2 cellular contexts compared by ENCODE assay signal in the genomic region with DNA sequence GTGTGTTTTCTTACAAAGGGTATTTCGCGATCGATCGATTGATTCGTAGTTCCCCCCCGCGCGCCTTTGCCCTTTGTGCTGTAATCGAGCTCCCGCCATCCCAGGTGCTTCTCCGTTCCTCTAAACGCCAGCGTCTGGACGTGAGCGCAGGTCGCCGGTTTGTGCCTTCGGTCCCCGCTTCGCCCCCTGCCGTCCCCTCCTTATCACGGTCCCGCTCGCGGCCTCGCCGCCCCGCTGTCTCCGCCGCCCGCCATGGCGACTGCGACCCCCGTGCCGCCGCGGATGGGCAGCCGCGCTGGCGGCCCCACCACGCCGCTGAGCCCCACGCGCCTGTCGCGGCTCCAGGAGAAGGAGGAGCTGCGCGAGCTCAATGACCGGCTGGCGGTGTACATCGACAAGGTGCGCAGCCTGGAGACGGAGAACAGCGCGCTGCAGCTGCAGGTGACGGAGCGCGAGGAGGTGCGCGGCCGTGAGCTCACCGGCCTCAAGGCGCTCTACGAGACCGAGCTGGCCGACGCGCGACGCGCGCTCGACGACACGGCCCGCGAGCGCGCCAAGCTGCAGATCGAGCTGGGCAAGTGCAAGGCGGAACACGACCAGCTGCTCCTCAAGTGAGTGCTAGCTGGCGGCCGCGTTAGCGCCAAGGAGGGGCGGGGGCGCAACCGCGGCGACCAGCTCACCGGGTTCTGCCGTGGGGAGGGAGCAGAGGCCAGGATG.
TF ChIP-seq lines count a peak whose summit lies in the region.

No MANE protein-coding gene starts in this region.

TF ChIP-seq in A549, 52 proteins besides CTCF, POLR2A, EP300 and RAD21 (continued from another document):
- TF ChIP-seq, protein P1, sequence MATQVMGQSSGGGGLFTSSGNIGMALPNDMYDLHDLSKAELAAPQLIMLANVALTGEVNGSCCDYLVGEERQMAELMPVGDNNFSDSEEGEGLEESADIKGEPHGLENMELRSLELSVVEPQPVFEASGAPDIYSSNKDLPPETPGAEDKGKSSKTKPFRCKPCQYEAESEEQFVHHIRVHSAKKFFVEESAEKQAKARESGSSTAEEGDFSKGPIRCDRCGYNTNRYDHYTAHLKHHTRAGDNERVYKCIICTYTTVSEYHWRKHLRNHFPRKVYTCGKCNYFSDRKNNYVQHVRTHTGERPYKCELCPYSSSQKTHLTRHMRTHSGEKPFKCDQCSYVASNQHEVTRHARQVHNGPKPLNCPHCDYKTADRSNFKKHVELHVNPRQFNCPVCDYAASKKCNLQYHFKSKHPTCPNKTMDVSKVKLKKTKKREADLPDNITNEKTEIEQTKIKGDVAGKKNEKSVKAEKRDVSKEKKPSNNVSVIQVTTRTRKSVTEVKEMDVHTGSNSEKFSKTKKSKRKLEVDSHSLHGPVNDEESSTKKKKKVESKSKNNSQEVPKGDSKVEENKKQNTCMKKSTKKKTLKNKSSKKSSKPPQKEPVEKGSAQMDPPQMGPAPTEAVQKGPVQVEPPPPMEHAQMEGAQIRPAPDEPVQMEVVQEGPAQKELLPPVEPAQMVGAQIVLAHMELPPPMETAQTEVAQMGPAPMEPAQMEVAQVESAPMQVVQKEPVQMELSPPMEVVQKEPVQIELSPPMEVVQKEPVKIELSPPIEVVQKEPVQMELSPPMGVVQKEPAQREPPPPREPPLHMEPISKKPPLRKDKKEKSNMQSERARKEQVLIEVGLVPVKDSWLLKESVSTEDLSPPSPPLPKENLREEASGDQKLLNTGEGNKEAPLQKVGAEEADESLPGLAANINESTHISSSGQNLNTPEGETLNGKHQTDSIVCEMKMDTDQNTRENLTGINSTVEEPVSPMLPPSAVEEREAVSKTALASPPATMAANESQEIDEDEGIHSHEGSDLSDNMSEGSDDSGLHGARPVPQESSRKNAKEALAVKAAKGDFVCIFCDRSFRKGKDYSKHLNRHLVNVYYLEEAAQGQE (IDR thresholded peaks at IDR 0.05) = no peak
- TF ChIP-seq, protein P2, sequence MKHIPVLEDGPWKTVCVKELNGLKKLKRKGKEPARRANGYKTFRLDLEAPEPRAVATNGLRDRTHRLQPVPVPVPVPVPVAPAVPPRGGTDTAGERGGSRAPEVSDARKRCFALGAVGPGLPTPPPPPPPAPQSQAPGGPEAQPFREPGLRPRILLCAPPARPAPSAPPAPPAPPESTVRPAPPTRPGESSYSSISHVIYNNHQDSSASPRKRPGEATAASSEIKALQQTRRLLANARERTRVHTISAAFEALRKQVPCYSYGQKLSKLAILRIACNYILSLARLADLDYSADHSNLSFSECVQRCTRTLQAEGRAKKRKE (CRISPR knock-in tag; IDR thresholded peaks at IDR 0.05; ENCODE audit: low read depth) = no peak
- TF ChIP-seq EHMT2 (IDR thresholded peaks at IDR 0.05; ENCODE audit: low read depth) (no peak), KDM5A (IDR thresholded peaks at IDR 0.05) (no peak), MAX (IDR thresholded peaks at IDR 0.05) (peak; percentile 46; the same call in 1 of the 2 replicates), CBX8 (IDR thresholded peaks at IDR 0.05) (no peak), CEBPB (IDR thresholded peaks at IDR 0.05) (no peak)
- TF ChIP-seq, protein P3, sequence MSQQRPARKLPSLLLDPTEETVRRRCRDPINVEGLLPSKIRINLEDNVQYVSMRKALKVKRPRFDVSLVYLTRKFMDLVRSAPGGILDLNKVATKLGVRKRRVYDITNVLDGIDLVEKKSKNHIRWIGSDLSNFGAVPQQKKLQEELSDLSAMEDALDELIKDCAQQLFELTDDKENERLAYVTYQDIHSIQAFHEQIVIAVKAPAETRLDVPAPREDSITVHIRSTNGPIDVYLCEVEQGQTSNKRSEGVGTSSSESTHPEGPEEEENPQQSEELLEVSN (IDR thresholded peaks at IDR 0.05; ENCODE audit: borderline replicate concordance, low read depth) = peak; percentile 34; the same call in 1 of the 2 replicates

TF ChIP-seq in SK-N-SH treated with all-trans-retinoic acid at 6 μM for 48 hours, 23 proteins besides CTCF, POLR2A, EP300 and RAD21 (continued from another document):
- TF ChIP-seq, protein P4, sequence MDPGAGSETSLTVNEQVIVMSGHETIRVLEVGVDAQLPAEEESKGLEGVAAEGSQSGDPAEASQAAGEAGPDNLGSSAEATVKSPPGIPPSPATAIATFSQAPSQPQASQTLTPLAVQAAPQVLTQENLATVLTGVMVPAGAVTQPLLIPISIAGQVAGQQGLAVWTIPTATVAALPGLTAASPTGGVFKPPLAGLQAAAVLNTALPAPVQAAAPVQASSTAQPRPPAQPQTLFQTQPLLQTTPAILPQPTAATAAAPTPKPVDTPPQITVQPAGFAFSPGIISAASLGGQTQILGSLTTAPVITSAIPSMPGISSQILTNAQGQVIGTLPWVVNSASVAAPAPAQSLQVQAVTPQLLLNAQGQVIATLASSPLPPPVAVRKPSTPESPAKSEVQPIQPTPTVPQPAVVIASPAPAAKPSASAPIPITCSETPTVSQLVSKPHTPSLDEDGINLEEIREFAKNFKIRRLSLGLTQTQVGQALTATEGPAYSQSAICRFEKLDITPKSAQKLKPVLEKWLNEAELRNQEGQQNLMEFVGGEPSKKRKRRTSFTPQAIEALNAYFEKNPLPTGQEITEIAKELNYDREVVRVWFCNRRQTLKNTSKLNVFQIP (CRISPR knock-in tag; IDR thresholded peaks at IDR 0.05; ENCODE audit: borderline replicate concordance, low read depth) = no peak
- TF ChIP-seq GLIS3 (CRISPR knock-in tag; IDR thresholded peaks at IDR 0.05) (no peak), TCF4 (CRISPR knock-in tag; IDR thresholded peaks at IDR 0.05; ENCODE audit: borderline replicate concordance) (no peak), ZFP30 (CRISPR knock-in tag; IDR thresholded peaks at IDR 0.05) (no peak), RARB (CRISPR knock-in tag; IDR thresholded peaks at IDR 0.05) (no peak), ZNF70 (CRISPR knock-in tag; IDR thresholded peaks at IDR 0.05) (no peak), ZNF565 (CRISPR knock-in tag; conservative IDR thresholded peaks at IDR 0.05; ENCODE audit: low read depth) (no peak), OSR1 (CRISPR knock-in tag; IDR thresholded peaks at IDR 0.05) (no peak), CSDC2 (CRISPR knock-in tag; IDR thresholded peaks at IDR 0.05) (no peak)
